8 cellular contexts compared by ENCODE assay signal in the genomic region with DNA sequence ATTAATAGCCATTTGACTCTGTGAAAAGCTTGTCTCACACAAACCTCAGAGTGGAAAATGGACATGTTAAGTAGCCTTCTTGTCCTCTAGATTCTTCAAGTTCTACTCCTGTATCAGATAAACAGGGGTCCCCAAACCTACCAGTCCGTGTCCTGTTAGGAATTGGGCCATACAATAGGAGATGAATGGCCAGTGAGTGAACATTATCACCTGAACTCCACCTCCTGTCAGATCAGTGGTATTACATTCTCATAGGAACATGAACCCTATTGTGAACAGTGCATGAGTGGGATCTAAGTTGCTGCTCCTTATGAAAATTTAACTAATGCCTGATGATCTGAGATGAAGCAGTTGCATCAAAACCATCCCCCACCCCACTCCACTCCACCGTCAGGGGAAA.
A peak's percentile ranks its signal among the peaks of the same experiment; 100 is the strongest.
DNase-seq lines count a peak whose midpoint lies in the region; ATAC-seq, FAIRE-seq and TF ChIP-seq lines count a peak whose summit lies in the region.

No MANE protein-coding gene starts in this region.

- H3K27ac Mint-ChIP-seq in activated naive CD8-positive, alpha-beta T cell treated with anti-CD3 and anti-CD28 coated beads for 36 hours: no peak overlapping the region

- no peaks in the 10 kb centered on the region for H3K4me1 ChIP-seq in kidney (ENCODE audit: control insufficient read depth in 1 of 2, insufficient read depth in 1 of 2, low read depth in 1 of 2, low read length in 2 of 2)

- no peaks in the 10 kb centered on the region for H3K9me3 ChIP-seq in kidney (ENCODE audit: control insufficient read depth in 1 of 2, low read length in 2 of 2)

- H3K4me3 Mint-ChIP-seq in activated naive CD8-positive, alpha-beta T cell treated with anti-CD3 and anti-CD28 coated beads for 36 hours: no peak overlapping the region

- H3K36me3 ChIP-seq in kidney (ENCODE audit: control insufficient read depth in 1 of 2, insufficient read depth in 2 of 2, low read length in 2 of 2): no peaks in the 10 kb centered on the region

- H3K27me3 Mint-ChIP-seq in activated naive CD8-positive, alpha-beta T cell treated with anti-CD3 and anti-CD28 coated beads for 36 hours: no peaks in the 10 kb centered on the region

- no peak for FAIRE-seq in kidney (lab: Jason Lieb, UNC)

- H3K27ac ChIP-seq in RWPE1: no peak overlapping the region
- H3K27ac ChIP-seq in kidney (ENCODE audit: low read depth in 2 of 2, low read length in 2 of 2): no peak overlapping the region

- no peaks in the 10 kb centered on the region for H3K9me3 Mint-ChIP-seq in activated naive CD8-positive, alpha-beta T cell treated with anti-CD3 and anti-CD28 coated beads for 36 hours

- POLR2A ChIA-PET in RWPE1 (lab: Yijun Ruan, JAX; ENCODE audit: low non-redundant PET): no interaction called here

- no peak overlapping the region for H3K4me3 ChIP-seq in HFF-Myc (replicated peaks; ENCODE audit: low read depth, low read length)
- H3K4me3 ChIP-seq in kidney (ENCODE audit: low read length in 2 of 2): no peak overlapping the region

- no peak overlapping the region for H3K9ac ChIP-seq in kidney (ENCODE audit: low read length in 2 of 2)

- no peak for ATAC-seq in HG03045 (IDR thresholded peaks at IDR 0.05; ENCODE audit: unreplicated experiment)

- H3K4me1 Mint-ChIP-seq in activated naive CD8-positive, alpha-beta T cell treated with anti-CD3 and anti-CD28 coated beads for 36 hours: no peaks in the 10 kb centered on the region

- CTCF ChIA-PET in RWPE1 (lab: Yijun Ruan, JAX): interaction anchor here (0.7 kb wide), 1 partner anchor 48 kb away, joined by 3 read pairs; no protein-coding TSS in a partner anchor

- no peak for DNase-seq in GM10266 (ENCODE audit: extremely low spot score)
- peak; percentile 2 for DNase-seq in HFF-Myc (ENCODE audit: extremely low read depth, low read depth)
- DNase-seq in RWPE1 (ENCODE audit: low spot score): peak; percentile 4
- no peak for DNase-seq in kidney
- DNase-seq in activated naive CD8-positive, alpha-beta T cell treated with anti-CD3 and anti-CD28 coated beads for 36 hours: no peak
- no peak for DNase-seq in NCI-H446 treated with DMSO at 0.1 percent for 48 hours (lab: John Stamatoyannopoulos, UW)
- DNase-seq in activated CD4-positive, CD25-positive, alpha-beta regulatory T cell (lab: John Stamatoyannopoulos, UW): no peak

- TF ChIP-seq CTCF in GM10266 (IDR thresholded peaks at IDR 0.05; ENCODE audit: control insufficient read depth, insufficient read depth, low read depth, missing control alignments): peak; percentile 42
- no peak for TF ChIP-seq CTCF in HFF-Myc (IDR thresholded peaks at IDR 0.05; ENCODE audit: low read depth, low read length, missing control alignments)
- TF ChIP-seq CTCF in RWPE1 (conservative IDR thresholded peaks at IDR 0.05; ENCODE audit: low read depth): peak; percentile 39; the same call in 1 of the 2 replicates
- peak; percentile 39 for TF ChIP-seq CTCF in kidney (IDR thresholded peaks at IDR 0.05; ENCODE audit: borderline replicate concordance, extremely low read depth, insufficient read depth)

- intact Hi-C loops in kidney (cut with DNase I): no loop called here

- no peaks in the 10 kb centered on the region for H3K36me3 Mint-ChIP-seq in activated naive CD8-positive, alpha-beta T cell treated with anti-CD3 and anti-CD28 coated beads for 36 hours

Comparison
In these comparisons a context has a peak if more than half of its experiments do, and no peak if none do; other contexts are left out.
1. DNase-seq: peak in HFF-Myc (single experiment) and RWPE1 (single experiment); none in GM10266 (single experiment), kidney (single experiment), activated naive CD8-positive, alpha-beta T cell treated with anti-CD3 and anti-CD28 coated beads for 36 hours (single experiment), NCI-H446 treated with DMSO at 0.1 percent for 48 hours (single experiment) and activated CD4-positive, CD25-positive, alpha-beta regulatory T cell (0 of 4).